ENCODE assay signal across 1 cellular context in genomic region chrX:135522132-135522530, GRCh38.
A peak's percentile ranks its signal among the peaks of the same experiment; 100 is the strongest.
TF ChIP-seq lines count a peak whose summit lies in the region.

No MANE protein-coding gene starts in this region.

TF ChIP-seq in K562, 482 proteins besides CTCF, POLR2A, EP300 and RAD21 (continued from another document and continues in another):
- TF ChIP-seq ZNF217 (CRISPR knock-in tag; IDR thresholded peaks at IDR 0.05) (no peak), MNT (conservative IDR thresholded peaks at IDR 0.05) (peak; percentile 24 to 49; a peak in 2 of 4 replicates), ZNF3 (CRISPR knock-in tag; IDR thresholded peaks at IDR 0.05) (no peak), CCAR2 (IDR thresholded peaks at IDR 0.05; ENCODE audit: low read depth, low read length) (no peak), ADNP (tag; IDR thresholded peaks at IDR 0.05) (no peak), HNRNPUL1 (IDR thresholded peaks at IDR 0.05; ENCODE audit: low read length) (no peak), RNF2 (IDR thresholded peaks at IDR 0.05) (peak; percentile 60; the same call in 1 of the 2 replicates), TAL1 (IDR thresholded peaks at IDR 0.05) (peak; percentile 84), ZMIZ1 (IDR thresholded peaks at IDR 0.05; ENCODE audit: low read depth in 2 of 2, low read length in 2 of 2) (peak in 1 of 2 experiments; percentile 75; a peak in 2 of 4 replicates), RCOR1 (IDR thresholded peaks at IDR 0.05; ENCODE audit: borderline replicate concordance in 1 of 2, low read depth in 2 of 2, low read length in 2 of 2) (peak; percentile 40 to 76; a peak in 2 of 4 replicates), TAF9B (IDR thresholded peaks at IDR 0.05; ENCODE audit: partially characterized antibody) (peak; percentile 38), HEY1 (CRISPR knock-in tag; IDR thresholded peaks at IDR 0.05; ENCODE audit: borderline replicate concordance) (no peak), ZNF551 (CRISPR knock-in tag; IDR thresholded peaks at IDR 0.05) (no peak), STAT5A (IDR thresholded peaks at IDR 0.05; ENCODE audit: borderline replicate concordance, low read length) (peak; percentile 67; the same call in 1 of the 2 replicates), ERF (CRISPR knock-in tag; IDR thresholded peaks at IDR 0.05) (0 out of 2 replicates have a peak, but pooled peaks have one; percentile 70), MTA2 (IDR thresholded peaks at IDR 0.05; ENCODE audit: low read depth) (peak; percentile 64), ZNF584 (CRISPR knock-in tag; IDR thresholded peaks at IDR 0.05; ENCODE audit: low read depth) (peak; percentile 57; the same call in 1 of the 2 replicates), TRIM24 (IDR thresholded peaks at IDR 0.05) (0 out of 4 replicates have a peak, but pooled peaks of 1 of the 2 experiments have one; percentile 18), CBFA2T2 (conservative IDR thresholded peaks at IDR 0.05) (peak; percentile 79), ZC3H4 (CRISPR knock-in tag; IDR thresholded peaks at IDR 0.05; ENCODE audit: borderline replicate concordance) (no peak), TEAD1 (CRISPR knock-in tag; IDR thresholded peaks at IDR 0.05) (0 out of 4 replicates have a peak, but pooled peaks of 1 of the 2 experiments have one; percentile 49), KDM1A (IDR thresholded peaks at IDR 0.05) (peak; percentile 67 to 76), ZNF263 (CRISPR knock-in tag; IDR thresholded peaks at IDR 0.05; ENCODE audit: borderline replicate concordance) (peak; percentile 85), ZNF165 (CRISPR knock-in tag; IDR thresholded peaks at IDR 0.05; ENCODE audit: borderline replicate concordance) (no peak), SOX6 (IDR thresholded peaks at IDR 0.05) (peak; percentile 60), EZH2 (IDR thresholded peaks at IDR 0.05; ENCODE audit: borderline replicate concordance, low read depth, low read length) (no peak), DPF2 (IDR thresholded peaks at IDR 0.05) (peak; percentile 87), FOSL1 (tag; conservative IDR thresholded peaks at IDR 0.05) (0 out of 2 replicates have a peak, but pooled peaks have one; percentile 41), EP400 (IDR thresholded peaks at IDR 0.05) (peak; percentile 39), PRDM10 (IDR thresholded peaks at IDR 0.05; ENCODE audit: partially characterized antibody) (peak; percentile 77), TAF15 (IDR thresholded peaks at IDR 0.05; ENCODE audit: low read depth, low read length) (no peak), TCF3 (CRISPR knock-in tag; IDR thresholded peaks at IDR 0.05) (peak; percentile 86), TARDBP (IDR thresholded peaks at IDR 0.05) (no peak), TBL1XR1 (IDR thresholded peaks at IDR 0.05; ENCODE audit: low read length in 2 of 2) (peak in 1 of 2 experiments; percentile 78; a peak in 2 of 4 replicates), E2F5 (CRISPR knock-in tag; IDR thresholded peaks at IDR 0.05) (no peak), GATA2 (CRISPR knock-in tag; IDR thresholded peaks at IDR 0.05) (peak; percentile 64), SMARCC2 (IDR thresholded peaks at IDR 0.05; ENCODE audit: low read depth) (0 out of 2 replicates have a peak, but pooled peaks have one; percentile 48), KDM5B (IDR thresholded peaks at IDR 0.05; ENCODE audit: insufficient replicate concordance, low read depth, low read length) (peak; percentile 32), TAF1 (IDR thresholded peaks at IDR 0.05; ENCODE audit: control insufficient read depth, extremely low read depth, insufficient read depth, low read length, severe bottlenecking) (peak; percentile 9), POU5F1 (IDR thresholded peaks at IDR 0.05; ENCODE audit: borderline replicate concordance, low read depth, low read length, partially characterized antibody) (no peak), ARID1B (IDR thresholded peaks at IDR 0.05) (peak; percentile 92), POLR2B (IDR thresholded peaks at IDR 0.05; ENCODE audit: low read depth, partially characterized antibody) (peak; percentile 17), BCOR (IDR thresholded peaks at IDR 0.05) (no peak), MYNN (IDR thresholded peaks at IDR 0.05) (peak; percentile 95), MYNN (CRISPR knock-in tag; IDR thresholded peaks at IDR 0.05) (no peak), MEF2D (tag; conservative IDR thresholded peaks at IDR 0.05; ENCODE audit: low read depth) (no peak), NCOA2 (IDR thresholded peaks at IDR 0.05; ENCODE audit: partially characterized antibody in 2 of 2) (no peak), LEF1 (IDR thresholded peaks at IDR 0.05) (peak; percentile 73; the same call in 1 of the 2 replicates), BRF2 (IDR thresholded peaks at IDR 0.05; ENCODE audit: borderline replicate concordance, insufficient read depth, insufficient read length) (no peak), PKNOX1 (IDR thresholded peaks at IDR 0.05) (peak; percentile 91), CUX1 (CRISPR knock-in tag; IDR thresholded peaks at IDR 0.05) (peak; percentile 72; the same call in 1 of the 2 replicates), NCOR1 (IDR thresholded peaks at IDR 0.05) (peak; percentile 70)
